In the genomic region with DNA sequence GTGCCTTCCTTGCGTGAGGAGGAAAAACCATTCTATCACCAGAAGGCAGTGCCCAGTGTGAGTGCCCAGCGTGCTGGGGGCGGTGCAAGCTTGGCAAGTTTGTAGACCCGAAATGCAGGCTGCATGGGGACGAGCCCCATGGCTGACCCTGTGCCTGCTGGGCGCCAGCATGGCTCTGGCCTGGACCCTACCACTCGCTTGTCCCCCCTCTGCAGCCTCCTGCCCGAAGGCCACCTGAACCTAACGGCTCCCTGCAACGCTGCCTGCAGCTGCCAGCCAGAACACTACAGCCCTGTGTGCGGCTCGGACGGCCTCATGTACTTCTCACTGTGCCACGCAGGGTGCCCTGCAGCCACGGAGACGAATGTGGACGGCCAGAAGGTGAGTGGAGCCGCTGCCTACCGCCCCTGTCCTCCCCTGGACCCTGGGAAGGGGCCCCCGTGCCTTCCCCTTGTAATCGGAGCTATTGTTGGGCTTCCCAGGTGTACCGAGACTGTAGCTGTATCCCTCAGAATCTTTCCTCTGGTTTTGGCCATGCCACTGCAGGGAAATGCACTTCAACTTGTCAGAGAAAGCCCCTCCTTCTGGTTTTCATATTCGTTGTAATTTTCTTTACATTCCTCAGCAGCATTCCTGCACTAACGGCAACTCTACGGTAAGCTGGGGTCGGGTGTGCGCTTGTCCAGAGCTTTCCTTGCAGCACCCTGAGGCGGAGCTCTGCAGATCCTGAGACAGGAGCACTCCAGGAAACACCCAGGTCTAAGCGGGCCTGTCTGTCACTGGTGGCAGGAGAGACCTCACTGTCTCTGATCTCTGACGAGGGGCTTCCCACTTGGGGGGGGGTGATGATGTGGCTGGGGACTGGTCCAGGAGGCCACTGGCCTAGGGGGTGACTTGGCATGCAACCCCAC, we compare ENCODE assay signal across 1 cellular context.
TF ChIP-seq lines count a peak whose summit lies in the region.

No MANE protein-coding gene starts in this region.

TF ChIP-seq in HepG2, 621 proteins besides CTCF, POLR2A, EP300 and RAD21 (continued from another document and continues in another):
- TF ChIP-seq, protein P1, sequence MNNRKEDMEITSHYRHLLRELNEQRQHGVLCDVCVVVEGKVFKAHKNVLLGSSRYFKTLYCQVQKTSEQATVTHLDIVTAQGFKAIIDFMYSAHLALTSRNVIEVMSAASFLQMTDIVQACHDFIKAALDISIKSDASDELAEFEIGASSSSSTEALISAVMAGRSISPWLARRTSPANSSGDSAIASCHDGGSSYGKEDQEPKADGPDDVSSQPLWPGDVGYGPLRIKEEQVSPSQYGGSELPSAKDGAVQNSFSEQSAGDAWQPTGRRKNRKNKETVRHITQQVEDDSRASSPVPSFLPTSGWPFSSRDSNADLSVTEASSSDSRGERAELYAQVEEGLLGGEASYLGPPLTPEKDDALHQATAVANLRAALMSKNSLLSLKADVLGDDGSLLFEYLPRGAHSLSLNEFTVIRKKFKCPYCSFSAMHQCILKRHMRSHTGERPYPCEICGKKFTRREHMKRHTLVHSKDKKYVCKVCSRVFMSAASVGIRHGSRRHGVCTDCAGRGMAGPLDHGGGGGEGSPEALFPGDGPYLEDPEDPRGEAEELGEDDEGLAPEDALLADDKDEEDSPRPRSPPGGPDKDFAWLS (CRISPR knock-in tag; IDR thresholded peaks at IDR 0.05; ENCODE audit: borderline replicate concordance): peak; percentile 71
- no peak for TF ChIP-seq ZNF605 (CRISPR knock-in tag; IDR thresholded peaks at IDR 0.05)
- no peak for TF ChIP-seq ZBTB21 (CRISPR knock-in tag; IDR thresholded peaks at IDR 0.05)
- no peak for TF ChIP-seq SMARCC2 (IDR thresholded peaks at IDR 0.05)
- no peak for TF ChIP-seq KLF9 (CRISPR knock-in tag; IDR thresholded peaks at IDR 0.05; ENCODE audit: low read depth)
- no peak; the same call in 1 of the 2 replicates for TF ChIP-seq ZNF619 (CRISPR knock-in tag; IDR thresholded peaks at IDR 0.05)
- no peak; the same call in 1 of the 2 replicates for TF ChIP-seq ZNF788 (CRISPR knock-in tag; IDR thresholded peaks at IDR 0.05; ENCODE audit: borderline replicate concordance)
- no peak for TF ChIP-seq ZSCAN31 (CRISPR knock-in tag; IDR thresholded peaks at IDR 0.05; ENCODE audit: low read depth)
- TF ChIP-seq, protein P2, sequence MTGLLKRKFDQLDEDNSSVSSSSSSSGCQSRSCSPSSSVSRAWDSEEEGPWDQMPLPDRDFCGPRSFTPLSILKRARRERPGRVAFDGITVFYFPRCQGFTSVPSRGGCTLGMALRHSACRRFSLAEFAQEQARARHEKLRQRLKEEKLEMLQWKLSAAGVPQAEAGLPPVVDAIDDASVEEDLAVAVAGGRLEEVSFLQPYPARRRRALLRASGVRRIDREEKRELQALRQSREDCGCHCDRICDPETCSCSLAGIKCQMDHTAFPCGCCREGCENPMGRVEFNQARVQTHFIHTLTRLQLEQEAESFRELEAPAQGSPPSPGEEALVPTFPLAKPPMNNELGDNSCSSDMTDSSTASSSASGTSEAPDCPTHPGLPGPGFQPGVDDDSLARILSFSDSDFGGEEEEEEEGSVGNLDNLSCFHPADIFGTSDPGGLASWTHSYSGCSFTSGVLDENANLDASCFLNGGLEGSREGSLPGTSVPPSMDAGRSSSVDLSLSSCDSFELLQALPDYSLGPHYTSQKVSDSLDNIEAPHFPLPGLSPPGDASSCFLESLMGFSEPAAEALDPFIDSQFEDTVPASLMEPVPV (CRISPR knock-in tag; IDR thresholded peaks at IDR 0.05): no peak; the same call in 1 of the 2 replicates
- no peak for TF ChIP-seq NFKBIZ (CRISPR knock-in tag; IDR thresholded peaks at IDR 0.05)
- peak; percentile 97 for TF ChIP-seq ZBTB38 (CRISPR knock-in tag; IDR thresholded peaks at IDR 0.05)
- TF ChIP-seq ZNF543 (CRISPR knock-in tag; IDR thresholded peaks at IDR 0.05): no peak
- TF ChIP-seq DNMT1 (CRISPR knock-in tag; IDR thresholded peaks at IDR 0.05): 0 out of 2 replicates have a peak, but pooled peaks have one; percentile 67
- 0 out of 2 replicates have a peak, but pooled peaks have one; percentile 22 for TF ChIP-seq ZNF746 (CRISPR knock-in tag; IDR thresholded peaks at IDR 0.05)
- TF ChIP-seq, protein P3, sequence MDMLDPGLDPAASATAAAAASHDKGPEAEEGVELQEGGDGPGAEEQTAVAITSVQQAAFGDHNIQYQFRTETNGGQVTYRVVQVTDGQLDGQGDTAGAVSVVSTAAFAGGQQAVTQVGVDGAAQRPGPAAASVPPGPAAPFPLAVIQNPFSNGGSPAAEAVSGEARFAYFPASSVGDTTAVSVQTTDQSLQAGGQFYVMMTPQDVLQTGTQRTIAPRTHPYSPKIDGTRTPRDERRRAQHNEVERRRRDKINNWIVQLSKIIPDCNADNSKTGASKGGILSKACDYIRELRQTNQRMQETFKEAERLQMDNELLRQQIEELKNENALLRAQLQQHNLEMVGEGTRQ (IDR thresholded peaks at IDR 0.05; ENCODE audit: low read depth, low read length): no peak
- TF ChIP-seq, protein P3 (CRISPR knock-in tag; IDR thresholded peaks at IDR 0.05; ENCODE audit: borderline replicate concordance): no peak
- 0 out of 2 replicates have a peak, but pooled peaks have one; percentile 66 for TF ChIP-seq ELF4 (CRISPR knock-in tag; IDR thresholded peaks at IDR 0.05; ENCODE audit: borderline replicate concordance)
- TF ChIP-seq YY1 (IDR thresholded peaks at IDR 0.05; ENCODE audit: insufficient read depth, insufficient replicate concordance, low read depth, low read length): no peak
- TF ChIP-seq KLF12 (CRISPR knock-in tag; IDR thresholded peaks at IDR 0.05; ENCODE audit: borderline replicate concordance): no peak
- TF ChIP-seq PAWR (CRISPR knock-in tag; IDR thresholded peaks at IDR 0.05; ENCODE audit: borderline replicate concordance): 0 out of 2 replicates have a peak, but pooled peaks have one; percentile 5
- TF ChIP-seq, protein P4, sequence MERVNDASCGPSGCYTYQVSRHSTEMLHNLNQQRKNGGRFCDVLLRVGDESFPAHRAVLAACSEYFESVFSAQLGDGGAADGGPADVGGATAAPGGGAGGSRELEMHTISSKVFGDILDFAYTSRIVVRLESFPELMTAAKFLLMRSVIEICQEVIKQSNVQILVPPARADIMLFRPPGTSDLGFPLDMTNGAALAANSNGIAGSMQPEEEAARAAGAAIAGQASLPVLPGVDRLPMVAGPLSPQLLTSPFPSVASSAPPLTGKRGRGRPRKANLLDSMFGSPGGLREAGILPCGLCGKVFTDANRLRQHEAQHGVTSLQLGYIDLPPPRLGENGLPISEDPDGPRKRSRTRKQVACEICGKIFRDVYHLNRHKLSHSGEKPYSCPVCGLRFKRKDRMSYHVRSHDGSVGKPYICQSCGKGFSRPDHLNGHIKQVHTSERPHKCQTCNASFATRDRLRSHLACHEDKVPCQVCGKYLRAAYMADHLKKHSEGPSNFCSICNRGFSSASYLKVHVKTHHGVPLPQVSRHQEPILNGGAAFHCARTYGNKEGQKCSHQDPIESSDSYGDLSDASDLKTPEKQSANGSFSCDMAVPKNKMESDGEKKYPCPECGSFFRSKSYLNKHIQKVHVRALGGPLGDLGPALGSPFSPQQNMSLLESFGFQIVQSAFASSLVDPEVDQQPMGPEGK (CRISPR knock-in tag; IDR thresholded peaks at IDR 0.05): no peak; the same call in 1 of the 2 replicates
- TF ChIP-seq, protein P5, sequence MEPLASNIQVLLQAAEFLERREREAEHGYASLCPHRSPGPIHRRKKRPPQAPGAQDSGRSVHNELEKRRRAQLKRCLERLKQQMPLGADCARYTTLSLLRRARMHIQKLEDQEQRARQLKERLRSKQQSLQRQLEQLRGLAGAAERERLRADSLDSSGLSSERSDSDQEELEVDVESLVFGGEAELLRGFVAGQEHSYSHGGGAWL (CRISPR knock-in tag; IDR thresholded peaks at IDR 0.05): no peak; the same call in 1 of the 2 replicates
- no peak for TF ChIP-seq CCAR2 (optimal IDR thresholded peaks at IDR 0.05; ENCODE audit: low read depth, low read length)
- peak; percentile 88; the same call in 1 of the 2 replicates for TF ChIP-seq ZNF224 (CRISPR knock-in tag; IDR thresholded peaks at IDR 0.05)
- TF ChIP-seq MIER2 (CRISPR knock-in tag; IDR thresholded peaks at IDR 0.05): 0 out of 2 replicates have a peak, but pooled peaks have one; percentile 5
- TF ChIP-seq, protein P6, sequence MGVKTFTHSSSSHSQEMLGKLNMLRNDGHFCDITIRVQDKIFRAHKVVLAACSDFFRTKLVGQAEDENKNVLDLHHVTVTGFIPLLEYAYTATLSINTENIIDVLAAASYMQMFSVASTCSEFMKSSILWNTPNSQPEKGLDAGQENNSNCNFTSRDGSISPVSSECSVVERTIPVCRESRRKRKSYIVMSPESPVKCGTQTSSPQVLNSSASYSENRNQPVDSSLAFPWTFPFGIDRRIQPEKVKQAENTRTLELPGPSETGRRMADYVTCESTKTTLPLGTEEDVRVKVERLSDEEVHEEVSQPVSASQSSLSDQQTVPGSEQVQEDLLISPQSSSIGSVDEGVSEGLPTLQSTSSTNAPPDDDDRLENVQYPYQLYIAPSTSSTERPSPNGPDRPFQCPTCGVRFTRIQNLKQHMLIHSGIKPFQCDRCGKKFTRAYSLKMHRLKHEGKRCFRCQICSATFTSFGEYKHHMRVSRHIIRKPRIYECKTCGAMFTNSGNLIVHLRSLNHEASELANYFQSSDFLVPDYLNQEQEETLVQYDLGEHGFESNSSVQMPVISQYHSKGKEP (CRISPR knock-in tag; IDR thresholded peaks at IDR 0.05): 0 out of 2 replicates have a peak, but pooled peaks have one; percentile 45
- no peak for TF ChIP-seq TBX2 (CRISPR knock-in tag; IDR thresholded peaks at IDR 0.05; ENCODE audit: borderline replicate concordance)
- no peak; the same call in 1 of the 2 replicates for TF ChIP-seq ZNF552 (CRISPR knock-in tag; IDR thresholded peaks at IDR 0.05; ENCODE audit: borderline replicate concordance)
- TF ChIP-seq KMT2B (CRISPR knock-in tag; IDR thresholded peaks at IDR 0.05): no peak
- TF ChIP-seq ZSCAN25 (CRISPR knock-in tag; IDR thresholded peaks at IDR 0.05): no peak
- no peak for TF ChIP-seq HHEX (CRISPR knock-in tag; IDR thresholded peaks at IDR 0.05)
- TF ChIP-seq FLYWCH1 (CRISPR knock-in tag; IDR thresholded peaks at IDR 0.05): peak; percentile 16; the same call in 1 of the 2 replicates
- no peak for TF ChIP-seq CREB1 (IDR thresholded peaks at IDR 0.05)
- no peak for TF ChIP-seq CREB1 (CRISPR knock-in tag; IDR thresholded peaks at IDR 0.05)
- no peak for TF ChIP-seq RBM22 (optimal IDR thresholded peaks at IDR 0.05; ENCODE audit: low read length)
- TF ChIP-seq TBP (CRISPR knock-in tag; IDR thresholded peaks at IDR 0.05): no peak
- no peak for TF ChIP-seq ZNF572 (CRISPR knock-in tag; IDR thresholded peaks at IDR 0.05)
- TF ChIP-seq, protein P7, sequence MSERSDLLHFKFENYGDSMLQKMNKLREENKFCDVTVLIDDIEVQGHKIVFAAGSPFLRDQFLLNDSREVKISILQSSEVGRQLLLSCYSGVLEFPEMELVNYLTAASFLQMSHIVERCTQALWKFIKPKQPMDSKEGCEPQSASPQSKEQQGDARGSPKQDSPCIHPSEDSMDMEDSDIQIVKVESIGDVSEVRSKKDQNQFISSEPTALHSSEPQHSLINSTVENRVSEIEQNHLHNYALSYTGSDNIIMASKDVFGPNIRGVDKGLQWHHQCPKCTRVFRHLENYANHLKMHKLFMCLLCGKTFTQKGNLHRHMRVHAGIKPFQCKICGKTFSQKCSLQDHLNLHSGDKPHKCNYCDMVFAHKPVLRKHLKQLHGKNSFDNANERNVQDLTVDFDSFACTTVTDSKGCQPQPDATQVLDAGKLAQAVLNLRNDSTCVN (CRISPR knock-in tag; IDR thresholded peaks at IDR 0.05; ENCODE audit: borderline replicate concordance): no peak
- no peak for TF ChIP-seq ZNF3 (CRISPR knock-in tag; IDR thresholded peaks at IDR 0.05)
- no peak for TF ChIP-seq ZNF207 (IDR thresholded peaks at IDR 0.05; ENCODE audit: borderline replicate concordance)
- TF ChIP-seq, protein P8, sequence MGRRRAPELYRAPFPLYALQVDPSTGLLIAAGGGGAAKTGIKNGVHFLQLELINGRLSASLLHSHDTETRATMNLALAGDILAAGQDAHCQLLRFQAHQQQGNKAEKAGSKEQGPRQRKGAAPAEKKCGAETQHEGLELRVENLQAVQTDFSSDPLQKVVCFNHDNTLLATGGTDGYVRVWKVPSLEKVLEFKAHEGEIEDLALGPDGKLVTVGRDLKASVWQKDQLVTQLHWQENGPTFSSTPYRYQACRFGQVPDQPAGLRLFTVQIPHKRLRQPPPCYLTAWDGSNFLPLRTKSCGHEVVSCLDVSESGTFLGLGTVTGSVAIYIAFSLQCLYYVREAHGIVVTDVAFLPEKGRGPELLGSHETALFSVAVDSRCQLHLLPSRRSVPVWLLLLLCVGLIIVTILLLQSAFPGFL (CRISPR knock-in tag; IDR thresholded peaks at IDR 0.05): no peak
- TF ChIP-seq, protein P9, sequence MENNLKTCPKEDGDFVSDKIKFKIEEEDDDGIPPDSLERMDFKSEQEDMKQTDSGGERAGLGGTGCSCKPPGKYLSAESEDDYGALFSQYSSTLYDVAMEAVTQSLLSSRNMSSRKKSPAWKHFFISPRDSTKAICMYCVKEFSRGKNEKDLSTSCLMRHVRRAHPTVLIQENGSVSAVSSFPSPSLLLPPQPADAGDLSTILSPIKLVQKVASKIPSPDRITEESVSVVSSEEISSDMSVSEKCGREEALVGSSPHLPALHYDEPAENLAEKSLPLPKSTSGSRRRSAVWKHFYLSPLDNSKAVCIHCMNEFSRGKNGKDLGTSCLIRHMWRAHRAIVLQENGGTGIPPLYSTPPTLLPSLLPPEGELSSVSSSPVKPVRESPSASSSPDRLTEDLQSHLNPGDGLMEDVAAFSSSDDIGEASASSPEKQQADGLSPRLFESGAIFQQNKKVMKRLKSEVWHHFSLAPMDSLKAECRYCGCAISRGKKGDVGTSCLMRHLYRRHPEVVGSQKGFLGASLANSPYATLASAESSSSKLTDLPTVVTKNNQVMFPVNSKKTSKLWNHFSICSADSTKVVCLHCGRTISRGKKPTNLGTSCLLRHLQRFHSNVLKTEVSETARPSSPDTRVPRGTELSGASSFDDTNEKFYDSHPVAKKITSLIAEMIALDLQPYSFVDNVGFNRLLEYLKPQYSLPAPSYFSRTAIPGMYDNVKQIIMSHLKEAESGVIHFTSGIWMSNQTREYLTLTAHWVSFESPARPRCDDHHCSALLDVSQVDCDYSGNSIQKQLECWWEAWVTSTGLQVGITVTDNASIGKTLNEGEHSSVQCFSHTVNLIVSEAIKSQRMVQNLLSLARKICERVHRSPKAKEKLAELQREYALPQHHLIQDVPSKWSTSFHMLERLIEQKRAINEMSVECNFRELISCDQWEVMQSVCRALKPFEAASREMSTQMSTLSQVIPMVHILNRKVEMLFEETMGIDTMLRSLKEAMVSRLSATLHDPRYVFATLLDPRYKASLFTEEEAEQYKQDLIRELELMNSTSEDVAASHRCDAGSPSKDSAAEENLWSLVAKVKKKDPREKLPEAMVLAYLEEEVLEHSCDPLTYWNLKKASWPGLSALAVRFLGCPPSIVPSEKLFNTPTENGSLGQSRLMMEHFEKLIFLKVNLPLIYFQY (CRISPR knock-in tag; IDR thresholded peaks at IDR 0.05; ENCODE audit: borderline replicate concordance): no peak
- TF ChIP-seq, protein P10, sequence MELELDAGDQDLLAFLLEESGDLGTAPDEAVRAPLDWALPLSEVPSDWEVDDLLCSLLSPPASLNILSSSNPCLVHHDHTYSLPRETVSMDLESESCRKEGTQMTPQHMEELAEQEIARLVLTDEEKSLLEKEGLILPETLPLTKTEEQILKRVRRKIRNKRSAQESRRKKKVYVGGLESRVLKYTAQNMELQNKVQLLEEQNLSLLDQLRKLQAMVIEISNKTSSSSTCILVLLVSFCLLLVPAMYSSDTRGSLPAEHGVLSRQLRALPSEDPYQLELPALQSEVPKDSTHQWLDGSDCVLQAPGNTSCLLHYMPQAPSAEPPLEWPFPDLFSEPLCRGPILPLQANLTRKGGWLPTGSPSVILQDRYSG (CRISPR knock-in tag; IDR thresholded peaks at IDR 0.05): no peak
